ENCODE assay signal across 8 cellular contexts in the genomic region with DNA sequence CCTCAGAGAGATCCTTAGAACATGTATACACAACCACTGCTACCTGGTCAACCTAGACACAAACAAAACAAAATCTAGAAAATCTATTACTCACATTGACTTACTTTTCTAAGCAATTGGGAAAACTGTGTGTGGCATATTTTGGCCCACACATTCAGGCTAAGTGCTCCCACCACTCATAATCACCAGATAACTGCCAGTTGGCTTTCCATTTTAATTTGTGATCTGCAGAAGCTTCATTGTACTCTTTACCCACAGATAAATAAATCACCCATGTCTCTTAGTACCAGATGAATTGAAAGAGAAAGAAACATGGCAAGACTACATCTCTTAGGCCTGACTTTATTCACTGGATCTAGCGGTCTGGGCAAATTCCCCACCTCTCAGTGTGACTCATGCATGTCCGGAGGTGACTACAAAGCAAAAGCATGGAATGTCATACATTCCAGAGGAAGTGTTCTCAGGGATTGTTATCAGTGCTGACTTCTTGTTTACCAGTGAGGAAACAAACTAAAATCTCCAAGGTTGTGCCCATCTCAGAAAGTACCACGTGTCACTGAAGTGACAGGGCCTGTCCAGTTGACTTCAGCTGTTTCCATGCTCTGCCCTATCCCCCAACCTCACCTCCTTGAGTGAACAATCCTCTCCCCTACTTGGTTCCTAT. TPM values are rescaled to one million over a fixed set of nuclear protein-coding genes. Genes with fewer than 3 reads are reported as not detected.
A peak's percentile ranks its signal among the peaks of the same experiment; 100 is the strongest.
DNase-seq lines count a peak whose midpoint lies in the region; ATAC-seq and TF ChIP-seq lines count a peak whose summit lies in the region.
"Had no signal": no experiment of that assay in that cellular context is flagged by ENCODE, and none has a peak within 500 bp of the region (broad histone marks: within the 10 kb centered on the region; RNA-seq: fewer than 3 reads in every experiment).

No MANE protein-coding gene starts in this region.

- TF ChIP-seq CTCF in mammary epithelial cell (conservative IDR thresholded peaks at IDR 0.05 in 1 of 2, IDR thresholded peaks at IDR 0.05 in 1 of 2; ENCODE audit: extremely low read depth in 1 of 2, insufficient read depth in 1 of 2, low read depth in 1 of 2, low read length in 2 of 2) (no peak), upper lobe of left lung (IDR thresholded peaks at IDR 0.05) (no peak)

- no peaks in the 10 kb centered on the region for H4K20me1 ChIP-seq in mammary epithelial cell (ENCODE audit: insufficient read depth, low read length)

- ATAC-seq in left colon (peak; percentile 15), upper lobe of left lung (ENCODE audit: low FRiP score in 2 of 2) (peak; percentile 86 to 88), HG03378 (IDR thresholded peaks at IDR 0.05; ENCODE audit: unreplicated experiment) (no peak)
- ATAC-seq: T-helper 17 cell had no signal

- peak; percentile 99 for DNase-seq in HT1080 (ENCODE audit: low read depth)
- peak; percentile 89 for DNase-seq in mammary epithelial cell
- no peak for DNase-seq in left colon
- peak in 1 of 2 donors; percentile 34 for DNase-seq in upper lobe of left lung
- no peak for DNase-seq in activated CD4-positive, alpha-beta T cell treated with anti-CD3 and anti-CD28 coated beads for 4 hours
- DNase-seq in central memory CD4-positive, alpha-beta T cell, result no peak
- DNase-seq: T-helper 17 cell had no signal

- no peak overlapping the region for H2AFZ ChIP-seq in mammary epithelial cell (ENCODE audit: low read depth, low read length)

- no TSS peak for BruUV-seq in mammary epithelial cell (replicated peaks; lab: Mats Ljungman, UMichigan)

- H3K79me2 ChIP-seq in mammary epithelial cell (ENCODE audit: insufficient read depth, low read length), result no peaks in the 10 kb centered on the region

- CTCF ChIA-PET in mammary epithelial cell (lab: Charles Lee; ENCODE audit: low non-redundant PET), result interaction anchor here (0.6 kb wide), 1 partner anchor 8 kb away, joined by 17 read pairs; no protein-coding TSS in a partner anchor

- H3K9ac ChIP-seq in mammary epithelial cell (ENCODE audit: insufficient read depth, low read length), result no peak overlapping the region

- no peak for TF ChIP-seq POLR2A in upper lobe of left lung (IDR thresholded peaks at IDR 0.05)

- TF ChIP-seq EP300 in upper lobe of left lung (IDR thresholded peaks at IDR 0.05), result peak in 3 of 4 donors; percentile 63 to 82 (median 73)

- H3K27ac ChIP-seq in mammary epithelial cell (ENCODE audit: insufficient read depth, low read depth, low read length), result peak overlapping the region; percentile 87
- peak overlapping the region; percentile 60 to 82 (median 75) for H3K27ac ChIP-seq in upper lobe of left lung

- dilution Hi-C loops in mammary epithelial cell (cut with HindIII; ENCODE audit: low sequenced_read_pairs), result no loop called here

- H3K9me3 ChIP-seq in mammary epithelial cell (replicated peaks; ENCODE audit: insufficient read depth, low read length) (no peaks in the 10 kb centered on the region), upper lobe of left lung (peaks cover 0 to 4% (median 0%) of the 10 kb centered on the region in 4 donors)

- intact Hi-C loops in mammary epithelial cell (cut with micrococcal nuclease), result loop anchor here (2.0 to 5.0 kb wide), 2 partner anchors 14 to 253 kb away; partner anchors contain the start of gene CCN1
- intact Hi-C loops in left colon (cut with DNase I, micrococcal nuclease), result no loop called here

- no peak overlapping the region for H3K4me3 ChIP-seq in mammary epithelial cell (replicated peaks in 1 of 3; ENCODE audit: insufficient read depth in 1 of 3, low read depth in 2 of 3, low read length in 3 of 3)
- H3K4me3 ChIP-seq in upper lobe of left lung, result no peak overlapping the region

- peak overlapping the region; percentile 11 for H3K4me2 ChIP-seq in mammary epithelial cell (ENCODE audit: insufficient read depth, low read depth, low read length)

- 0% methylated on average over 2 of the region's 3 CpGs for WGBS in mammary epithelial cell (ENCODE audit: low coverage, missing lambda C conversion rate)
- WGBS in upper lobe of left lung, 2 donors, result 44 to 45% methylated on average over 3 of the region's 3 CpGs

- in situ Hi-C loops in mammary epithelial cell (cut with MboI; ENCODE audit: low sequenced_read_pairs in 2 of 2), result loop anchor here in 1 of 2 donors (10.0 kb wide), 1 partner anchor 366 kb away; no protein-coding TSS in a partner anchor

- H3K27me3 ChIP-seq in mammary epithelial cell (ENCODE audit: insufficient read depth, low read length), result no peaks in the 10 kb centered on the region
- H3K27me3 ChIP-seq in upper lobe of left lung, result no peaks in the 10 kb centered on the region

- H3K36me3 ChIP-seq in mammary epithelial cell (ENCODE audit: insufficient read depth, low read length) (no peaks in the 10 kb centered on the region), upper lobe of left lung (no peaks in the 10 kb centered on the region)

- peaks cover 51% of the 10 kb centered on the region for H3K4me1 ChIP-seq in mammary epithelial cell (ENCODE audit: insufficient read depth, low read length)
- peaks cover 24 to 32% (median 29%) of the 10 kb centered on the region in 4 donors for H3K4me1 ChIP-seq in upper lobe of left lung

RNA-seq across cellular contexts. Expression of gene BCL10, which starts 52.4 kb away (rescaled TPM):
- 18.4 and 20.3 TPM in 2 replicates for total RNA-seq in HT1080 (2014; rRNA removed; shearing (Covaris generic))
- 32.0 and 39.0 TPM in 2 replicates for polyA plus RNA-seq in HT1080 (2015; cell fraction: cytosol; rRNA removed)
- polyA plus RNA-seq in HT1080 (2015; cell fraction: nucleus; rRNA removed), result 27.5 and 28.3 TPM in 2 replicates
- total RNA-seq in mammary epithelial cell, result 10 to 100 TPM; 27.7 to 61.5 TPM
- 16.5 TPM for polyA plus RNA-seq in mammary epithelial cell
- 29.0 TPM for polyA minus RNA-seq in mammary epithelial cell
- 100 to 1,000 TPM; 108 to 115 TPM for total RNA-seq in left colon
- total RNA-seq in upper lobe of left lung, result 10 to 100 TPM; 14.5 to 31.0 (median 20.4) TPM

Comparison
In these comparisons a context has a peak if more than half of its experiments do, and no peak if none do; other contexts are left out.
1. DNase-seq: peak in HT1080 (single experiment) and mammary epithelial cell (single experiment); none in left colon (0 of 2), activated CD4-positive, alpha-beta T cell treated with anti-CD3 and anti-CD28 coated beads for 4 hours (0 of 2) and central memory CD4-positive, alpha-beta T cell (single experiment).